Comparison of ENCODE assay signal across 8 cellular contexts in the genomic region with DNA sequence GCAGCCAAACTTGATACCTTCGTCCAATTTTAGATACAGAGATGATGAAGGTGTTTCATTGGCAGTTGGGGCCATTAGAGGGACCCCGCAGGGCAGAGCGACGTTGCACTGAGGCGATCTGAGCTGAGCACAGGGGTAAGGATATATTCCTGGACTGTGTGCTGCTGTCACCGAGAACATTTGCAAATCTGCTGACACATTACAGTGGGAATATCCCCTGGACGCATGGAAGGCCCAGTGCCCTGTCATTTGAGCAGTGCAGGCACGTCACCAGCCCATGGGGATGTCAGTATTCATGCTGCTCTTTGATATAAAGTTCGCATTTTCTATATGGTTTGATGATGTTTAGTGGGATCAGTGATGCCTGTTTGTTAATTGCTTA. TPM values are rescaled to one million over a fixed set of nuclear protein-coding genes. Genes with fewer than 3 reads are reported as not detected.
DNase-seq lines count a peak whose midpoint lies in the region; ATAC-seq and TF ChIP-seq lines count a peak whose summit lies in the region.

No MANE protein-coding gene starts in this region.

- H3K9me3 ChIP-seq in colonic mucosa, result no peaks in the 10 kb centered on the region

- H3K36me3 ChIP-seq in colonic mucosa, result no peaks in the 10 kb centered on the region

- DNase-seq in SHP77 (lab: John Stamatoyannopoulos, UW), result peak; percentile 2 to 9
- DNase-seq in SHP77 treated with DMSO at 0.1 percent for 48 hours (lab: John Stamatoyannopoulos, UW), result no peak
- peak; percentile 51 for DNase-seq in NCI-H748 treated with DMSO at 0.1 percent for 48 hours (lab: John Stamatoyannopoulos, UW)
- DNase-seq in fibroblast of the aortic adventitia (ENCODE audit: low read depth), result no peak
- no peak for DNase-seq in stimulated activated effector memory CD8-positive, alpha-beta T cell treated with anti-CD3 and anti-CD28 coated beads, Interleukin-12 subunit alpha, Interleukin-12 subunit beta, amount 100 ng/mL, for 72 hours (ENCODE audit: low spot score in 2 of 2)
- no peak for DNase-seq in NCI-H2196 treated with DMSO at 0.1 percent for 48 hours (lab: John Stamatoyannopoulos, UW; ENCODE audit: unreplicated experiment)
- DNase-seq in colonic mucosa, result no peak

- no peaks in the 10 kb centered on the region for H3K36me3 Mint-ChIP-seq in stimulated activated effector memory CD8-positive, alpha-beta T cell treated with anti-CD3 and anti-CD28 coated beads, Interleukin-12 subunit alpha, Interleukin-12 subunit beta, amount 100 ng/mL, for 72 hours

- H3K4me3 ChIP-seq in fibroblast of the aortic adventitia (ENCODE audit: low read depth, low read length) (peak overlapping the region; percentile 38), colonic mucosa (no peak overlapping the region)

- no peak overlapping the region for H3K4me3 Mint-ChIP-seq in stimulated activated effector memory CD8-positive, alpha-beta T cell treated with anti-CD3 and anti-CD28 coated beads, Interleukin-12 subunit alpha, Interleukin-12 subunit beta, amount 100 ng/mL, for 72 hours

- intact Hi-C loops in colonic mucosa (cut with DNase I), result loop anchor here (5.0 to 10.0 kb wide), 4 partner anchors 117 to 1637 kb away; a partner anchor contains a TSS

- H3K27ac ChIP-seq in colonic mucosa, result no peak overlapping the region

- H3K27me3 ChIP-seq in colonic mucosa, result no peaks in the 10 kb centered on the region

- no peak overlapping the region for H3K27ac Mint-ChIP-seq in stimulated activated effector memory CD8-positive, alpha-beta T cell treated with anti-CD3 and anti-CD28 coated beads, Interleukin-12 subunit alpha, Interleukin-12 subunit beta, amount 100 ng/mL, for 72 hours

- no peaks in the 10 kb centered on the region for H3K9me3 Mint-ChIP-seq in stimulated activated effector memory CD8-positive, alpha-beta T cell treated with anti-CD3 and anti-CD28 coated beads, Interleukin-12 subunit alpha, Interleukin-12 subunit beta, amount 100 ng/mL, for 72 hours

- peak; percentile 3 for ATAC-seq in stimulated activated effector memory CD8-positive, alpha-beta T cell treated with anti-CD3 and anti-CD28 coated beads, Interleukin-12 subunit alpha, Interleukin-12 subunit beta, amount 100 ng/mL, for 72 hours
- no peak for ATAC-seq in GM19351 (IDR thresholded peaks at IDR 0.05; ENCODE audit: unreplicated experiment)

- TF ChIP-seq CTCF in fibroblast of the aortic adventitia (IDR thresholded peaks at IDR 0.05; ENCODE audit: insufficient read depth, low read length), result no peak
- no peak for TF ChIP-seq CTCF in colonic mucosa (IDR thresholded peaks at IDR 0.05)

- H3K9ac ChIP-seq in colonic mucosa (ENCODE audit: low read depth in 2 of 2, low read length in 2 of 2), result peak overlapping the region in 1 of 2 donors; percentile 18

- no peaks in the 10 kb centered on the region for H3K4me1 ChIP-seq in colonic mucosa

- H3K4me1 Mint-ChIP-seq in stimulated activated effector memory CD8-positive, alpha-beta T cell treated with anti-CD3 and anti-CD28 coated beads, Interleukin-12 subunit alpha, Interleukin-12 subunit beta, amount 100 ng/mL, for 72 hours, result peaks cover 8% of the 10 kb centered on the region

RNA-seq across cellular contexts. Expression of a gene that starts 10.4 kb away (rescaled TPM):
- total RNA-seq in fibroblast of the aortic adventitia (ENCODE audit: low replicate concordance) (169 and 177 TPM in 2 replicates), colonic mucosa (100 to 1,000 TPM; 110 to 127 TPM)

Comparison
In these comparisons a context has a peak if more than half of its experiments do, and no peak if none do; other contexts are left out.
1. DNase-seq: peak in SHP77 (2 of 2) and NCI-H748 treated with DMSO at 0.1 percent for 48 hours (single experiment); none in SHP77 treated with DMSO at 0.1 percent for 48 hours (single experiment), fibroblast of the aortic adventitia (single experiment), stimulated activated effector memory CD8-positive, alpha-beta T cell treated with anti-CD3 and anti-CD28 coated beads, Interleukin-12 subunit alpha, Interleukin-12 subunit beta, amount 100 ng/mL, for 72 hours (0 of 2), NCI-H2196 treated with DMSO at 0.1 percent for 48 hours (single experiment) and colonic mucosa (single experiment).